ENCODE assay signal across 8 cellular contexts in the genomic region with DNA sequence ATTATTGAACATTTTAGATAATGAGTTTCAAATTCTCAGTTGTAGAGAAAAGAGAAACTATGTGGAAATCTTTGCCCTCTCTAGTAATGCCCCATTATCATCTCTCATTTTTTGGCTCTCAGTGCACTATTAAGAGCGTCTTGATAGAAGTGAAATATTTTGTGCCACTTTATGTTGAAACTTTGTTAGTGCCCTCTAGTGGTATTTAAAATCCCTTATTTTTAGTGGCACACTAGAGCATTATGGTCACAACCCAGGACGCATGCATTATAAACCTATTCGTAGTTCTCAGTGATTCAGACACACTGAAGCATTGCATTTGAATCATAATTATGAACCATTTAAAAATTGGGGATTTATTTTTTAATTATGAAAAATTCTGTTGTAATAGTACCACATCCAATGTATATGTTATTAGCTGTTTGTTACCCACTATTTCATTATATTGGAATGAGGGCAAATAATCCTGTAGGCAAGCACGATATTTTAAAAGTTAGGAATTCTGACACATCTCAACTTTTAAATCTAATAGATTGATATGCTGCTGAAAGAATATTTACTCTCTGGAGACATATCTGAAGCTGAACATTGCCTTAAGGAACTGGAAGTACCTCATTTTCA. TPM values are rescaled to one million over a fixed set of nuclear protein-coding genes. Genes with fewer than 3 reads are reported as not detected.
A peak's percentile ranks its signal among the peaks of the same experiment; 100 is the strongest.
DNase-seq lines count a peak whose midpoint lies in the region; ATAC-seq and TF ChIP-seq lines count a peak whose summit lies in the region.

No MANE protein-coding gene starts in this region.

- H3K27me3 ChIP-seq in IMR-90 (ENCODE audit: control insufficient read depth, insufficient read depth, low read length), result no peaks in the 10 kb centered on the region
- no peaks in the 10 kb centered on the region for H3K27me3 ChIP-seq in RWPE2 (ENCODE audit: insufficient read depth, poor library complexity, severe bottlenecking)
- H3K27me3 ChIP-seq in neural cell (ENCODE audit: insufficient read depth, low read depth, low read length), result no peaks in the 10 kb centered on the region

- H4K20me1 ChIP-seq in IMR-90 (ENCODE audit: insufficient read depth, low read length) (no peaks in the 10 kb centered on the region), neural cell (ENCODE audit: insufficient read depth) (no peaks in the 10 kb centered on the region)

- H3K27ac ChIP-seq in IMR-90 (ENCODE audit: insufficient read depth, low read length) (no peak overlapping the region), RWPE2 (ENCODE audit: poor library complexity, severe bottlenecking) (no peak overlapping the region), neural cell (ENCODE audit: low read length) (no peak overlapping the region)

- CTCF ChIA-PET in IMR-90 (lab: Yijun Ruan, JAX), result interaction anchor here (0.6 to 1.6 kb wide), 7 partner anchors 9 to 244 kb away, joined by 3 to 8 read pairs (median 3); no protein-coding TSS in a partner anchor

- no peak for TF ChIP-seq POLR2A in IMR-90 (IDR thresholded peaks at IDR 0.05; ENCODE audit: low read depth, low read length)

- no peak overlapping the region for H2BK120ac ChIP-seq in IMR-90 (ENCODE audit: low read depth, low read length)

- in situ Hi-C loops in Caki2 (cut with HindIII; ENCODE audit: low pct_unique_long_range_greater_than_20kb, low sequenced_read_pairs), result no loop called here
- in situ Hi-C loops in IMR-90 (cut with MboI; ENCODE audit: low sequenced_read_pairs), result loop anchor here (5.0 to 10.0 kb wide), 2 partner anchors 149 to 286 kb away; no protein-coding TSS in a partner anchor

- DNase-seq in Caki2 (ENCODE audit: low read depth) (peak; percentile 40), IMR-90 (peak; percentile 46), RWPE2 (ENCODE audit: low spot score) (no peak)
- DNase-seq in activated CD4-positive, alpha-beta T cell treated with anti-CD3 and anti-CD28 coated beads, Interleukin-2, amount 50 U/mL, for 4 hours, result no peak

- TF ChIP-seq RAD21 in IMR-90 (IDR thresholded peaks at IDR 0.05; ENCODE audit: low read length) (peak; percentile 48), neural cell (conservative IDR thresholded peaks at IDR 0.05) (peak; percentile 80)

- POLR2A ChIA-PET in IMR-90 (lab: Charles Lee; ENCODE audit: unreplicated experiment), result no interaction called here

- H3K4me2 ChIP-seq in IMR-90 (ENCODE audit: low read depth, low read length) (no peak overlapping the region), neural cell (ENCODE audit: low read length) (no peak overlapping the region)

- TF ChIP-seq EP300 in neural cell (conservative IDR thresholded peaks at IDR 0.05; ENCODE audit: poor library complexity, severe bottlenecking), result no peak

- no peak overlapping the region for H2BK20ac ChIP-seq in IMR-90 (ENCODE audit: low read depth, low read length)

- H3K18ac ChIP-seq in IMR-90 (ENCODE audit: low read depth, low read length), result no peak overlapping the region

- H3K9me2 ChIP-seq in neural cell (ENCODE audit: insufficient read depth, low read length), result no peaks in the 10 kb centered on the region

- intact Hi-C loops in IMR-90 (cut with micrococcal nuclease), result loop anchor here (1.0 to 10.0 kb wide), 4 partner anchors 17 to 579 kb away; no protein-coding TSS in a partner anchor

- no peak overlapping the region for H4K91ac ChIP-seq in IMR-90 (ENCODE audit: insufficient read depth, low read depth, low read length)

- H3K14ac ChIP-seq in IMR-90 (replicated peaks; ENCODE audit: low read depth, low read length), result no peak overlapping the region

- H2BK5ac ChIP-seq in IMR-90 (ENCODE audit: low read depth, low read length, poor library complexity, severe bottlenecking), result no peak overlapping the region

- BruUV-seq in IMR-90 (replicated peaks; lab: Mats Ljungman, UMichigan), result no TSS peak

- H3K4me1 ChIP-seq in IMR-90 (ENCODE audit: control insufficient read depth, insufficient read depth, low read length) (peaks cover 6% of the 10 kb centered on the region), RWPE2 (ENCODE audit: insufficient read depth, poor library complexity, severe bottlenecking) (peaks cover 10% of the 10 kb centered on the region)

- H3K4me3 ChIP-seq in IMR-90 (ENCODE audit: insufficient read depth, low read depth, low read length) (no peak overlapping the region), RWPE2 (ENCODE audit: severe bottlenecking) (no peak overlapping the region), neural cell (ENCODE audit: low read length) (no peak overlapping the region)

- H4K8ac ChIP-seq in IMR-90 (ENCODE audit: low read depth in 2 of 2, low read length in 2 of 2), result no peak overlapping the region

- H2BK15ac ChIP-seq in IMR-90 (ENCODE audit: low read depth, low read length), result no peak overlapping the region

- H3K9me3 ChIP-seq in IMR-90 (ENCODE audit: control insufficient read depth, insufficient read depth, low read length) (no peaks in the 10 kb centered on the region), RWPE2 (ENCODE audit: severe bottlenecking) (no peaks in the 10 kb centered on the region), neural cell (ENCODE audit: low read length) (no peaks in the 10 kb centered on the region)

- no peak overlapping the region for H3K56ac ChIP-seq in IMR-90 (ENCODE audit: extremely low read depth, insufficient read depth, low read length)

- ATAC-seq in GM19035 (IDR thresholded peaks at IDR 0.05; ENCODE audit: unreplicated experiment) (peak; percentile 76), IMR-90 (ENCODE audit: low read depth) (peak; percentile 72), RWPE2 (ENCODE audit: low read depth) (peak; percentile 80; the same call in 2 of the 3 replicates), esophagus mucosa (peak; percentile 84), HG02852 (IDR thresholded peaks at IDR 0.05; ENCODE audit: unreplicated experiment) (no peak)

- TF ChIP-seq CTCF in IMR-90 (conservative IDR thresholded peaks at IDR 0.05; ENCODE audit: low read depth, low read length) (peak; percentile 52), RWPE2 (IDR thresholded peaks at IDR 0.05; ENCODE audit: poor library complexity, severe bottlenecking) (peak; percentile 82), neural cell (IDR thresholded peaks at IDR 0.05; ENCODE audit: poor library complexity, severe bottlenecking) (peak; percentile 77)

- peaks cover 4 to 5% of the 10 kb centered on the region in 2 experiments; a peak in 2 of 4 replicates for H3K79me1 ChIP-seq in IMR-90 (ENCODE audit: low read depth in 1 of 2, low read length in 2 of 2)

- H2AK5ac ChIP-seq in IMR-90 (ENCODE audit: low read depth, low read length), result no peak overlapping the region

- no peak overlapping the region for H3K23ac ChIP-seq in IMR-90 (ENCODE audit: low read depth, low read length)

- no peaks in the 10 kb centered on the region for H3K79me2 ChIP-seq in neural cell (replicated peaks; ENCODE audit: insufficient read depth, low read length)

- no peak overlapping the region for H2AK9ac ChIP-seq in IMR-90 (replicated peaks; ENCODE audit: low read depth, low read length, poor library complexity)

- H3K36me3 ChIP-seq in IMR-90 (ENCODE audit: control insufficient read depth, insufficient read depth, low read length), result peaks cover 10% of the 10 kb centered on the region
- H3K36me3 ChIP-seq in RWPE2 (ENCODE audit: low read depth), result peaks cover 89% of the 10 kb centered on the region
- no peaks in the 10 kb centered on the region for H3K36me3 ChIP-seq in neural cell (ENCODE audit: insufficient read depth, low read length)

- H2AFZ ChIP-seq in IMR-90 (replicated peaks; ENCODE audit: low read length, poor library complexity) (no peak overlapping the region), neural cell (ENCODE audit: low read depth, low read length) (no peak overlapping the region)

- dilution Hi-C loops in IMR-90 (cut with HindIII; ENCODE audit: low sequenced_read_pairs, unreplicated experiment), result no loop called here

- H4K5ac ChIP-seq in IMR-90 (ENCODE audit: low read depth, low read length), result no peak overlapping the region

- H3K4ac ChIP-seq in IMR-90 (ENCODE audit: low read depth, low read length), result no peak overlapping the region

- no peaks in the 10 kb centered on the region for H3F3A ChIP-seq in neural cell (ENCODE audit: insufficient read depth, low read length, poor library complexity, severe bottlenecking)

- no CpG with 5 or more reads among the region's 4 CpGs for WGBS in IMR-90 (ENCODE audit: extremely low coverage in 2 of 2, insufficient read length in 1 of 2), 2 experiments

- no peak overlapping the region for H3K9ac ChIP-seq in IMR-90 (ENCODE audit: low read depth, low read length)
- no peak overlapping the region for H3K9ac ChIP-seq in neural cell (ENCODE audit: low read length)

- no peaks in the 10 kb centered on the region for H3K9me1 ChIP-seq in IMR-90 (ENCODE audit: insufficient read depth, low read length)

TF ChIP-seq in IMR-90, 13 proteins besides CTCF, POLR2A, EP300 and RAD21 (continues in another document):
- no peak for TF ChIP-seq MAZ (IDR thresholded peaks at IDR 0.05; ENCODE audit: borderline replicate concordance, low read depth, low read length)
- TF ChIP-seq SMC3 (IDR thresholded peaks at IDR 0.05; ENCODE audit: low read depth, low read length), result peak; percentile 61

TF ChIP-seq in neural cell, 6 proteins besides CTCF, POLR2A, EP300 and RAD21 (continues in another document):
- TF ChIP-seq POLR2AphosphoS5 (IDR thresholded peaks at IDR 0.05) (no peak), TAF1 (IDR thresholded peaks at IDR 0.05; ENCODE audit: low read depth) (no peak), MXI1 (conservative IDR thresholded peaks at IDR 0.05; ENCODE audit: poor library complexity, severe bottlenecking) (no peak)

RNA-seq across cellular contexts. Expression of gene PDCD4, which starts 21.9 kb away (rescaled TPM):
- 9.4 and 21.7 TPM in 2 replicates for total RNA-seq in Caki2 (2014; rRNA removed; shearing (Covaris generic); ENCODE audit: low replicate concordance)
- total RNA-seq in IMR-90 (2012; rRNA removed) (10.9 and 46.9 TPM in 2 replicates), esophagus mucosa (144 TPM)
- polyA plus RNA-seq in IMR-90 (2012; rRNA removed) (42.7 and 49.7 TPM in 2 replicates), neural cell (53.1 and 83.5 TPM in 2 replicates)
- 4.3 and 6.9 TPM in 2 replicates for polyA plus RNA-seq in IMR-90 (2012; cell fraction: cytosol; rRNA removed)
- polyA plus RNA-seq in IMR-90 (2012; cell fraction: nucleus; rRNA removed; ENCODE audit: low replicate concordance), result 1.7 and 24.9 TPM in 2 replicates
- 62.6 and 84.4 TPM in 2 replicates for polyA minus RNA-seq in neural cell

RNA-seq across cellular contexts. Expression of gene BBIP1, which starts 25.3 kb away (rescaled TPM):
- total RNA-seq in Caki2 (2014; rRNA removed; shearing (Covaris generic); ENCODE audit: low replicate concordance), result 12.3 and 32.9 TPM in 2 replicates
- total RNA-seq in IMR-90 (2012; rRNA removed) (17.4 and 21.7 TPM in 2 replicates), esophagus mucosa (12.6 TPM)
- polyA plus RNA-seq in IMR-90 (2012; rRNA removed) (14.4 and 19.9 TPM in 2 replicates), neural cell (73.3 and 74.5 TPM in 2 replicates)
- polyA plus RNA-seq in IMR-90 (2012; cell fraction: cytosol; rRNA removed), result 1.6 and 2.9 TPM in 2 replicates
- 2.9 and 37.6 TPM in 2 replicates for polyA plus RNA-seq in IMR-90 (2012; cell fraction: nucleus; rRNA removed; ENCODE audit: low replicate concordance)
- polyA minus RNA-seq in neural cell, result 66.1 and 70.1 TPM in 2 replicates

RNA-seq across cellular contexts. Expression of gene SHOC2, which starts 25.7 kb away (rescaled TPM):
- 14.3 and 17.9 TPM in 2 replicates for total RNA-seq in Caki2 (2014; rRNA removed; shearing (Covaris generic); ENCODE audit: low replicate concordance)
- total RNA-seq in IMR-90 (2012; rRNA removed) (47.5 TPM in 2 replicates), esophagus mucosa (38.8 TPM)
- polyA plus RNA-seq in IMR-90 (2012; rRNA removed) (10.8 and 13.4 TPM in 2 replicates), neural cell (38.2 and 46.0 TPM in 2 replicates)
- polyA plus RNA-seq in IMR-90 (2012; cell fraction: cytosol; rRNA removed), result 2.1 and 3.7 TPM in 2 replicates
- polyA plus RNA-seq in IMR-90 (2012; cell fraction: nucleus; rRNA removed; ENCODE audit: low replicate concordance), result 0.90 and 10.5 TPM in 2 replicates
- 163 and 187 TPM in 2 replicates for polyA minus RNA-seq in neural cell

Comparison
In these comparisons a context has a peak if more than half of its experiments do, and no peak if none do; other contexts are left out.
1. DNase-seq: peak in Caki2 (single experiment) and IMR-90 (single experiment); none in RWPE2 (single experiment) and activated CD4-positive, alpha-beta T cell treated with anti-CD3 and anti-CD28 coated beads, Interleukin-2, amount 50 U/mL, for 4 hours (0 of 2).
2. Peak in every context shown above with its lines, with median percentiles within 50 percentile points of each other: CTCF ChIP-seq.